23 cellular contexts compared by ENCODE assay signal in genomic region chr1:235460768-235461167, GRCh38. TPM values are rescaled to one million over a fixed set of nuclear protein-coding genes. Genes with fewer than 3 reads are reported as not detected.
A peak's percentile ranks its signal among the peaks of the same experiment; 100 is the strongest.
DNase-seq lines count a peak whose midpoint lies in the region; ATAC-seq, FAIRE-seq and TF ChIP-seq lines count a peak whose summit lies in the region.
"Had no signal": no experiment of that assay in that cellular context is flagged by ENCODE, and none has a peak within 500 bp of the region (broad histone marks: within the 10 kb centered on the region; RNA-seq: fewer than 3 reads in every experiment).

No MANE protein-coding gene starts in this region.

- WGBS in mammary epithelial cell (ENCODE audit: low coverage, missing lambda C conversion rate), result 98% methylated on average over 5 of the region's 5 CpGs
- WGBS in GM23248 (ENCODE audit: low coverage in 1 of 2, low lambda C conversion rate in 2 of 2, missing lambda C conversion rate in 2 of 2), 2 experiments, result 56 to 58% methylated on average over 5 of the region's 5 CpGs
- 87 to 91% (median 88%) methylated on average over 5 of the region's 5 CpGs for WGBS in small intestine, 3 donors

- peak; percentile 20 for DNase-seq in MCF 10A (ENCODE audit: unreplicated experiment)
- no peak for DNase-seq in mammary epithelial cell
- DNase-seq in GM23248, result peak; percentile 17
- DNase-seq in left lung, result no peak
- no peak for DNase-seq in small intestine
- no peak for DNase-seq in C1 segment of cervical spinal cord (lab: John Stamatoyannopoulos, UW)
- DNase-seq: 8988T; AML-193; BE2C; Caco-2; CD4-positive, CD25-positive, alpha-beta regulatory T cell; CD8-positive, alpha-beta T cell; DMS153; DMS79; EL; GDM1; GOT3 had no signal

- in situ Hi-C loops in mammary epithelial cell (cut with MboI; ENCODE audit: low sequenced_read_pairs in 2 of 2), result no loop called here
- in situ Hi-C loops in GM23248 (cut with MboI), result no loop called here

- H3K4me2 ChIP-seq in mammary epithelial cell (ENCODE audit: insufficient read depth, low read depth, low read length) (no peak overlapping the region), GM23248 (ENCODE audit: unreplicated experiment) (no peak overlapping the region)

- CTCF ChIA-PET in MCF 10A (lab: Yijun Ruan, JAX) (interaction anchor here (0.6 to 1.8 kb wide), 3 partner anchors 9 to 975 kb away, joined by 3 to 6 read pairs (median 4); no protein-coding TSS in a partner anchor), mammary epithelial cell (lab: Charles Lee; ENCODE audit: low non-redundant PET) (no interaction called here)

- H3K79me2 ChIP-seq in mammary epithelial cell (ENCODE audit: insufficient read depth, low read length) (no peaks in the 10 kb centered on the region), GM23248 (ENCODE audit: insufficient read depth) (no peaks in the 10 kb centered on the region)

- H3K36me3 Mint-ChIP-seq in MCF 10A (ENCODE audit: insufficient read depth, unreplicated experiment), result peaks cover 85% of the 10 kb centered on the region

- H3K9me3 Mint-ChIP-seq in MCF 10A (ENCODE audit: unreplicated experiment), result no peaks in the 10 kb centered on the region
- H3K9me3 Mint-ChIP-seq: CD4-positive, CD25-positive, alpha-beta regulatory T cell; CD8-positive, alpha-beta T cell had no signal

- H3K27ac ChIP-seq in mammary epithelial cell (ENCODE audit: insufficient read depth, low read depth, low read length) (no peak overlapping the region), GM23248 (no peak overlapping the region), left lung (no peak overlapping the region), small intestine (ENCODE audit: low read depth in 1 of 2, low read length in 1 of 2) (no peak overlapping the region)

- H3K27ac Mint-ChIP-seq in MCF 10A (ENCODE audit: low read depth, unreplicated experiment), result no peak overlapping the region
- H3K27ac Mint-ChIP-seq: CD8-positive, alpha-beta T cell had no signal

- intact Hi-C loops in MCF 10A (cut with micrococcal nuclease), result no loop called here
- intact Hi-C loops in mammary epithelial cell (cut with micrococcal nuclease), result no loop called here
- intact Hi-C loops in left lung (cut with DNase I), result no loop called here

- H3K9ac ChIP-seq in mammary epithelial cell (ENCODE audit: insufficient read depth, low read length) (no peak overlapping the region), GM23248 (no peak overlapping the region)

- no peaks in the 10 kb centered on the region for H3K9me3 ChIP-seq in mammary epithelial cell (replicated peaks; ENCODE audit: insufficient read depth, low read length)
- H3K9me3 ChIP-seq in GM23248 (ENCODE audit: low read depth), result no peaks in the 10 kb centered on the region
- no peaks in the 10 kb centered on the region for H3K9me3 ChIP-seq in left lung
- H3K9me3 ChIP-seq in small intestine (ENCODE audit: control insufficient read depth, low read depth), result no peaks in the 10 kb centered on the region
- H3K9me3 ChIP-seq: BE2C, Caco-2, HAP-1 had no signal

- no peaks in the 10 kb centered on the region for H4K20me1 ChIP-seq in mammary epithelial cell (ENCODE audit: insufficient read depth, low read length)
- no peaks in the 10 kb centered on the region for H4K20me1 ChIP-seq in GM23248 (ENCODE audit: insufficient read depth)
- H4K20me1 ChIP-seq: BLaER1 treated with 17β-estradiol and CSF1 and Interleukin-3, amounts not matched to agents 10 nM and 100 nM had no signal

- FAIRE-seq in small intestine (lab: Jason Lieb, UNC), result no peak
- FAIRE-seq: GM12878, GM19239, H54 had no signal

- no peaks in the 10 kb centered on the region for H3F3A ChIP-seq in GM23248 (ENCODE audit: insufficient read depth)

- no peaks in the 10 kb centered on the region for H3K27me3 Mint-ChIP-seq in MCF 10A (ENCODE audit: insufficient read depth, unreplicated experiment)
- H3K27me3 Mint-ChIP-seq: CD4-positive, CD25-positive, alpha-beta regulatory T cell had no signal

- peak; percentile 45 for ATAC-seq in left lung
- no peak for ATAC-seq in HG02763 (IDR thresholded peaks at IDR 0.05; ENCODE audit: unreplicated experiment)
- ATAC-seq: CD8-positive, alpha-beta T cell; GM12878 had no signal

- H3K4me1 ChIP-seq in mammary epithelial cell (ENCODE audit: insufficient read depth, low read length) (no peaks in the 10 kb centered on the region), GM23248 (ENCODE audit: insufficient read depth) (no peaks in the 10 kb centered on the region), left lung (peaks cover 0 to 3% of the 10 kb centered on the region in 2 donors), small intestine (ENCODE audit: control insufficient read depth in 2 of 2, insufficient read depth in 1 of 2, low read depth in 1 of 2, low read length in 1 of 2) (no peaks in the 10 kb centered on the region)
- H3K4me1 ChIP-seq: BE2C had no signal

- H3K27me3 ChIP-seq in mammary epithelial cell (ENCODE audit: insufficient read depth, low read length) (no peaks in the 10 kb centered on the region), GM23248 (replicated peaks; ENCODE audit: insufficient read depth) (no peaks in the 10 kb centered on the region), left lung (no peaks in the 10 kb centered on the region), small intestine (ENCODE audit: control insufficient read depth in 2 of 2, insufficient read depth in 2 of 2, low read length in 2 of 2) (no peaks in the 10 kb centered on the region)
- H3K27me3 ChIP-seq: BE2C; BLaER1 treated with 17β-estradiol and CSF1 and Interleukin-3, amounts not matched to agents 10 nM and 100 nM had no signal

- no peaks in the 10 kb centered on the region for H3K4me1 Mint-ChIP-seq in MCF 10A (ENCODE audit: insufficient read depth, unreplicated experiment)

- POLR2A ChIA-PET in MCF 10A (lab: Yijun Ruan, JAX), result interaction anchor here (0.6 to 1.4 kb wide), 3 partner anchors 10 to 46 kb away, joined by 3 read pairs; no protein-coding TSS in a partner anchor

- no peak overlapping the region for H3K4me3 ChIP-seq in mammary epithelial cell (replicated peaks in 1 of 3; ENCODE audit: insufficient read depth in 1 of 3, low read depth in 2 of 3, low read length in 3 of 3)
- H3K4me3 ChIP-seq in GM23248, result no peak overlapping the region
- H3K4me3 ChIP-seq in left lung, result no peak overlapping the region
- H3K4me3 ChIP-seq in small intestine (ENCODE audit: low read depth in 1 of 2, low read length in 2 of 2), result no peak overlapping the region
- H3K4me3 ChIP-seq: BLaER1 treated with 17β-estradiol and CSF1 and Interleukin-3, amounts not matched to agents 10 nM and 100 nM; GM12878; HAP-1 had no signal

- H3K36me3 ChIP-seq in mammary epithelial cell (ENCODE audit: insufficient read depth, low read length) (peaks cover 3% of the 10 kb centered on the region), GM23248 (ENCODE audit: low read depth) (peaks cover 13% of the 10 kb centered on the region), left lung (peaks cover 0 to 6% of the 10 kb centered on the region in 2 donors), small intestine (ENCODE audit: control insufficient read depth in 2 of 2, insufficient read depth in 2 of 2, low read length in 2 of 2) (peaks cover 2% of the 10 kb centered on the region in 2 donors)

- dilution Hi-C loops in mammary epithelial cell (cut with HindIII; ENCODE audit: low sequenced_read_pairs), result no loop called here

- TF ChIP-seq CTCF in MCF 10A (IDR thresholded peaks at IDR 0.05; ENCODE audit: unreplicated experiment) (no peak), mammary epithelial cell (conservative IDR thresholded peaks at IDR 0.05 in 1 of 2, IDR thresholded peaks at IDR 0.05 in 1 of 2; ENCODE audit: extremely low read depth in 1 of 2, insufficient read depth in 1 of 2, low read depth in 1 of 2, low read length in 2 of 2) (no peak), left lung (IDR thresholded peaks at IDR 0.05) (no peak)

- H2AFZ ChIP-seq in mammary epithelial cell (ENCODE audit: low read depth, low read length) (no peak overlapping the region), GM23248 (no peak overlapping the region)

- no peaks in the 10 kb centered on the region for H3K9me2 ChIP-seq in GM23248 (ENCODE audit: insufficient read depth)

- BruUV-seq in MCF 10A (replicated peaks; lab: Mats Ljungman, UMichigan) (no TSS peak), mammary epithelial cell (replicated peaks; lab: Mats Ljungman, UMichigan) (no TSS peak)

- H3K4me3 Mint-ChIP-seq in MCF 10A (ENCODE audit: unreplicated experiment), result no peak overlapping the region
- H3K4me3 Mint-ChIP-seq: CD4-positive, CD25-positive, alpha-beta regulatory T cell; CD8-positive, alpha-beta T cell had no signal

RNA-seq across cellular contexts. Expression of gene B3GALNT2, which starts 43.5 kb away (rescaled TPM):
- total RNA-seq in MCF 10A (2022), result 82.4 and 88.4 TPM in 2 replicates
- total RNA-seq in mammary epithelial cell, result 10 to 100 TPM; 50.8 to 66.3 TPM
- 25.4 TPM for polyA plus RNA-seq in mammary epithelial cell
- polyA minus RNA-seq in mammary epithelial cell, result 65.5 TPM
- total RNA-seq in GM23248 (2014; rRNA removed; shearing (Covaris generic)), result 28.1 and 28.3 TPM in 2 replicates
- 13.1 and 13.3 TPM in 2 replicates for polyA plus RNA-seq in GM23248 (2016; fragmentation: Nextera tagmentation; extraction: Ambion mirVana)
- total RNA-seq in left lung, result 10 to 100 TPM; 18.1 to 22.9 TPM
- 1 to 10 TPM; 2.7 to 8.3 (median 2.7) TPM for polyA plus RNA-seq in small intestine

Comparison
In these comparisons a context has a peak if more than half of its experiments do, and no peak if none do; other contexts are left out.
1. DNase-seq: peak in MCF 10A (single experiment) and GM23248 (single experiment); none in mammary epithelial cell (single experiment), left lung (0 of 2), small intestine (single experiment) and C1 segment of cervical spinal cord (0 of 14).